In genomic region chrX:139931646-139932076, GRCh38 we compare ENCODE assay signal across 8 cellular contexts. TPM values are rescaled to one million over a fixed set of nuclear protein-coding genes. Genes with fewer than 3 reads are reported as not detected.
A peak's percentile ranks its signal among the peaks of the same experiment; 100 is the strongest.
DNase-seq lines count a peak whose midpoint lies in the region; ATAC-seq and TF ChIP-seq lines count a peak whose summit lies in the region.

No MANE protein-coding gene starts in this region.

- POLR2A ChIA-PET in AG04450 (lab: Yijun Ruan, JAX), result no interaction called here
- POLR2A ChIA-PET in IMR-90 (lab: Charles Lee; ENCODE audit: unreplicated experiment), result no interaction called here
- POLR2A ChIA-PET in GM10248 (lab: Yijun Ruan, JAX), result no interaction called here

- peaks cover 4% of the 10 kb centered on the region; the same call in 1 of the 2 replicates for H4K20me1 ChIP-seq in IMR-90 (ENCODE audit: insufficient read depth, low read length)

- DNase-seq in AG04450 (ENCODE audit: low read depth, low spot score) (no peak), IMR-90 (no peak), GM10248 (ENCODE audit: extremely low spot score) (no peak), germinal center (ENCODE audit: low spot score) (no peak), NCI-H2081 treated with DMSO at 0.1 percent for 48 hours (lab: John Stamatoyannopoulos, UW) (no peak)
- peak in 1 of 2 donors; percentile 9 for DNase-seq in central memory CD8-positive, alpha-beta T cell (ENCODE audit: low spot score in 2 of 2)

- no peaks in the 10 kb centered on the region for H3K9me1 ChIP-seq in IMR-90 (ENCODE audit: insufficient read depth, low read length)

- peak overlapping the region; percentile 45 for H3K9ac ChIP-seq in IMR-90 (ENCODE audit: low read depth, low read length)

- H2BK20ac ChIP-seq in IMR-90 (ENCODE audit: low read depth, low read length), result no peak overlapping the region

- no peak overlapping the region; a peak in 1 of 4 replicates for H4K8ac ChIP-seq in IMR-90 (ENCODE audit: low read depth in 2 of 2, low read length in 2 of 2)

- no peak overlapping the region for H2BK15ac ChIP-seq in IMR-90 (ENCODE audit: low read depth, low read length)

- H3K4me1 Mint-ChIP-seq in central memory CD8-positive, alpha-beta T cell, result peaks cover 6% of the 10 kb centered on the region

- H3K27me3 ChIP-seq in AG04450 (ENCODE audit: control insufficient read depth, insufficient read depth, low read length) (no peaks in the 10 kb centered on the region), IMR-90 (ENCODE audit: control insufficient read depth, insufficient read depth, low read length) (no peaks in the 10 kb centered on the region), muscle layer of duodenum (ENCODE audit: low read depth, low read length) (no peaks in the 10 kb centered on the region)

- no peak overlapping the region; the same call in 1 of the 2 replicates for H3K14ac ChIP-seq in IMR-90 (replicated peaks; ENCODE audit: low read depth, low read length)

- no peaks in the 10 kb centered on the region for H3K9me3 Mint-ChIP-seq in central memory CD8-positive, alpha-beta T cell

- peaks cover 0 to 9% of the 10 kb centered on the region in 2 experiments; a peak in 2 of 4 replicates for H3K79me1 ChIP-seq in IMR-90 (ENCODE audit: low read depth in 1 of 2, low read length in 2 of 2)

- CTCF ChIA-PET in AG04450 (lab: Charles Lee), result no interaction called here
- CTCF ChIA-PET in IMR-90 (lab: Yijun Ruan, JAX), result no interaction called here
- CTCF ChIA-PET in GM10248 (lab: Yijun Ruan, JAX), result no interaction called here

- H3K4me3 ChIP-seq in AG04450 (ENCODE audit: low read depth, low read length) (peak overlapping the region; percentile 71), IMR-90 (ENCODE audit: insufficient read depth, low read depth, low read length) (peak overlapping the region; percentile 80), muscle layer of duodenum (ENCODE audit: low read depth in 1 of 2, low read length in 2 of 2) (peak overlapping the region; percentile 70 to 71)

- no peak overlapping the region for H4K91ac ChIP-seq in IMR-90 (ENCODE audit: insufficient read depth, low read depth, low read length)

- H2AK5ac ChIP-seq in IMR-90 (ENCODE audit: low read depth, low read length), result no peak overlapping the region; the same call in 1 of the 2 replicates

- peak overlapping the region; percentile 93 for H2AK9ac ChIP-seq in IMR-90 (replicated peaks; ENCODE audit: low read depth, low read length, poor library complexity)

- TF ChIP-seq CTCF in AG04450 (IDR thresholded peaks at IDR 0.05; ENCODE audit: low read depth, low read length), result no peak
- TF ChIP-seq CTCF in IMR-90 (conservative IDR thresholded peaks at IDR 0.05; ENCODE audit: low read depth, low read length), result no peak
- TF ChIP-seq CTCF in GM10248 (IDR thresholded peaks at IDR 0.05; ENCODE audit: control extremely low read depth, extremely low read depth, low read depth, missing control alignments), result no peak

- intact Hi-C loops in IMR-90 (cut with micrococcal nuclease), result loop anchor here (5.0 to 10.0 kb wide), 3 partner anchors 99 to 207 kb away; no protein-coding TSS in a partner anchor

- dilution Hi-C loops in IMR-90 (cut with HindIII; ENCODE audit: low sequenced_read_pairs, unreplicated experiment), result no loop called here

- H3K4me3 Mint-ChIP-seq in central memory CD8-positive, alpha-beta T cell, result peak overlapping the region; percentile 92

- no peak for ATAC-seq in IMR-90 (ENCODE audit: low read depth)
- no peak for ATAC-seq in central memory CD8-positive, alpha-beta T cell (replicated peaks; ENCODE audit: extremely low read depth, poor library complexity, severe bottlenecking)
- ATAC-seq in GM18858 (IDR thresholded peaks at IDR 0.05; ENCODE audit: unreplicated experiment), result no peak

- H3K27ac ChIP-seq in AG04450 (ENCODE audit: low read depth, low read length) (peak overlapping the region; percentile 39), IMR-90 (ENCODE audit: insufficient read depth, low read length) (peak overlapping the region; percentile 70), muscle layer of duodenum (ENCODE audit: low read length) (no peak overlapping the region)

- in situ Hi-C loops in IMR-90 (cut with MboI; ENCODE audit: low sequenced_read_pairs), result no loop called here

- H3K4me1 ChIP-seq in IMR-90 (ENCODE audit: control insufficient read depth, insufficient read depth, low read length), result no peaks in the 10 kb centered on the region
- H3K4me1 ChIP-seq in muscle layer of duodenum (ENCODE audit: control insufficient read depth in 1 of 2, insufficient read depth in 2 of 2, low read length in 2 of 2), result peaks cover 0 to 7% of the 10 kb centered on the region in 2 donors

- no peak for TF ChIP-seq POLR2A in IMR-90 (IDR thresholded peaks at IDR 0.05; ENCODE audit: low read depth, low read length)

- H3K36me3 ChIP-seq in IMR-90 (ENCODE audit: control insufficient read depth, insufficient read depth, low read length) (no peaks in the 10 kb centered on the region), muscle layer of duodenum (ENCODE audit: control insufficient read depth in 1 of 2, insufficient read depth in 2 of 2, low read length in 2 of 2) (no peaks in the 10 kb centered on the region)

- peaks cover 13% of the 10 kb centered on the region for H3K36me3 Mint-ChIP-seq in central memory CD8-positive, alpha-beta T cell (ENCODE audit: insufficient read depth)

- no peak overlapping the region; the same call in 1 of the 2 replicates for H3K56ac ChIP-seq in IMR-90 (ENCODE audit: extremely low read depth, insufficient read depth, low read length)

- H3K23ac ChIP-seq in IMR-90 (ENCODE audit: low read depth, low read length), result peak overlapping the region; percentile 45; the same call in 1 of the 2 replicates

- 0 out of 2 replicates have a peak overlapping the region, but pooled peaks have one; percentile 1 for H3K4ac ChIP-seq in IMR-90 (ENCODE audit: low read depth, low read length)

- H3K9me3 ChIP-seq in AG04450 (ENCODE audit: control insufficient read depth, insufficient read depth, low read length) (no peaks in the 10 kb centered on the region), IMR-90 (ENCODE audit: control insufficient read depth, insufficient read depth, low read length) (no peaks in the 10 kb centered on the region), muscle layer of duodenum (ENCODE audit: control insufficient read depth in 1 of 2, low read length in 2 of 2) (no peaks in the 10 kb centered on the region)

- no peak overlapping the region for H2BK120ac ChIP-seq in IMR-90 (ENCODE audit: low read depth, low read length)

- no TSS peak for BruUV-seq in IMR-90 (replicated peaks; lab: Mats Ljungman, UMichigan)

- no peaks in the 10 kb centered on the region for H3K27me3 Mint-ChIP-seq in central memory CD8-positive, alpha-beta T cell

- H2BK5ac ChIP-seq in IMR-90 (ENCODE audit: low read depth, low read length, poor library complexity, severe bottlenecking), result peak overlapping the region; percentile 22

- 16% methylated on average over 5 of the region's 33 CpGs; no CpG with 5 or more reads in 1 of the 2 experiments for WGBS in IMR-90 (ENCODE audit: extremely low coverage in 2 of 2, insufficient read length in 1 of 2), 2 experiments

- no peak overlapping the region for H4K5ac ChIP-seq in IMR-90 (ENCODE audit: low read depth, low read length)

- peak overlapping the region; percentile 73 for H3K4me2 ChIP-seq in IMR-90 (ENCODE audit: low read depth, low read length)

- no peak overlapping the region for H3K18ac ChIP-seq in IMR-90 (ENCODE audit: low read depth, low read length)

- peak overlapping the region; percentile 77 for H2AFZ ChIP-seq in IMR-90 (replicated peaks; ENCODE audit: low read length, poor library complexity)

- no peak; the same call in 1 of the 2 replicates for TF ChIP-seq RAD21 in IMR-90 (IDR thresholded peaks at IDR 0.05; ENCODE audit: low read length)

- H3K27ac Mint-ChIP-seq in central memory CD8-positive, alpha-beta T cell (ENCODE audit: low read depth), result peak overlapping the region; percentile 62

TF ChIP-seq in IMR-90, 13 proteins besides CTCF, POLR2A, EP300 and RAD21:
- no peak for TF ChIP-seq BHLHE40 (IDR thresholded peaks at IDR 0.05; ENCODE audit: low read depth, low read length)
- no peak for TF ChIP-seq MAFK (IDR thresholded peaks at IDR 0.05; ENCODE audit: low read depth, low read length)

RNA-seq across cellular contexts. Expression of gene ATP11C, which starts 1.2 kb away (rescaled TPM):
- 27.4 and 43.4 TPM in 2 replicates for polyA plus RNA-seq in AG04450 (2011; rRNA removed)
- 18.5 and 34.8 TPM in 2 replicates for polyA minus RNA-seq in AG04450 (2011; rRNA and poly(A)+ RNA removed)
- total RNA-seq in IMR-90 (2012; rRNA removed), result 40.0 and 71.4 TPM in 2 replicates
- polyA plus RNA-seq in IMR-90 (2012; rRNA removed), result 14.5 and 19.3 TPM in 2 replicates
- polyA plus RNA-seq in IMR-90 (2012; cell fraction: cytosol; rRNA removed), result 3.3 and 3.6 TPM in 2 replicates
- polyA plus RNA-seq in IMR-90 (2012; cell fraction: nucleus; rRNA removed; ENCODE audit: low replicate concordance), result 3.1 and 20.0 TPM in 2 replicates

RNA-seq across cellular contexts. Expression of gene CXorf66, which starts 33.7 kb away (rescaled TPM):
- not detected in 2 replicates for polyA plus RNA-seq in AG04450 (2011; rRNA removed)
- polyA minus RNA-seq in AG04450 (2011; rRNA and poly(A)+ RNA removed), result not detected in 2 replicates
- not detected in 2 replicates for total RNA-seq in IMR-90 (2012; rRNA removed)
- not detected in 2 replicates for polyA plus RNA-seq in IMR-90 (2012; rRNA removed)
- not detected in 2 replicates for polyA plus RNA-seq in IMR-90 (2012; cell fraction: cytosol; rRNA removed)
- not detected in 2 replicates for polyA plus RNA-seq in IMR-90 (2012; cell fraction: nucleus; rRNA removed; ENCODE audit: low replicate concordance)
